ENCODE assay signal across 8 cellular contexts in the genomic region with DNA sequence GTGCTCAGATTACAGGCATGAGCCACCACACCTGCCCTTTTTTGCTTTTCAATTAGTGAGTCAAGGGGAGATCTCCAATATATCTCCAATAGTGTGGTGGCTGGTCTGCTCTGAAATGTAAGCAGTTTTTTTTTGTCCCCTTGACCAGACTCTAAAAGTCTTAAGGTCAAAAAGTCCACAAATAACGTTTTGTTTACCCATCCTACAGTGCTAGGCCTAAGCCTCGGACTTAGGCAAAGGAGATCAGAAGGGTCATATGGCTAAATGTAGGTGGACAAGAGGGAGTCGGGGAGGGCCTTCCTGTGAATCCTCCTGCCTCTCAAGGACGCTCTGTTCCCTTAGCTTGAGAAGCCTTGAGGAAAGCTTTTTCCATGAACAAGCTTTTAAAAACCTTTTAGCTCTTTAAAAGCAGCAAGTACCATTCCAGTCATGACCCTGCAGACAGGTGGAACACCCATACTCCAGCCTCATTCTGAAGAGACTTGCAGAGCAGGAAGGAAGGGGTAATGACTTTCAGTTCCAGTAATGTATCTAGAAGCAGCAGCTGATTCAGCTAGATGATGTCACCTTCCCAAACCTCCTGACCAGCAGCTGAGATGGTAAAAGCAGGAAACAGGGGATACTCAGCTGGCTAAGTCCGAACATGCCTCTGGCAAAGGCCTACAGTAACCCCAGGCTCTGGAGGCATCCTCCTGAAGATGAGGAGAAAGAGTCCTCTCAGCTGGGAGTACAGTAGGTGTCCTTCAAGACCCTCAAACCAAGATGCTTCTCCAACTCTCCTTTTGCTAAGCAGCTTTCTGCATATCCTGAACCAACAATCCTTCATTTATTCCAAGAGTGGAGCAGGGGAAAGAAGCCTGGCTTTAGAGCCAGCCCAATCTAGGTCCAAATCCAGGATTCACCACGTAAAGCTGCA. TPM values are rescaled to one million over a fixed set of nuclear protein-coding genes. Genes with fewer than 3 reads are reported as not detected.
DNase-seq lines count a peak whose midpoint lies in the region; ATAC-seq and TF ChIP-seq lines count a peak whose summit lies in the region.

No MANE protein-coding gene starts in this region.

- peaks cover 63% of the 10 kb centered on the region for H3K79me2 ChIP-seq in OCI-LY3 (ENCODE audit: low read length)

- H3K4me1 ChIP-seq in OCI-LY3 (ENCODE audit: low read length) (peaks cover 24% of the 10 kb centered on the region), left lung (peaks cover 45 to 93% of the 10 kb centered on the region in 2 donors)

- intact Hi-C loops in left lung (cut with DNase I): no loop called here

- peak overlapping the region; percentile 13; the same call in 1 of the 2 replicates for H3K9ac ChIP-seq in OCI-LY3 (ENCODE audit: low read length)

- H2AFZ ChIP-seq in OCI-LY3 (ENCODE audit: low read depth, low read length): no peak overlapping the region

- ATAC-seq in GM19043 (IDR thresholded peaks at IDR 0.05; ENCODE audit: low read depth, unreplicated experiment): peak; percentile 99
- ATAC-seq in HG03139 (IDR thresholded peaks at IDR 0.05; ENCODE audit: unreplicated experiment): peak; percentile 91
- ATAC-seq in left lung: peak; percentile 88

- DNase-seq in COR-L47 (lab: John Stamatoyannopoulos, UW): peak; percentile 8
- peak in 29 of 61 donors; percentile 7 to 53 (median 22) for DNase-seq in caudate nucleus (lab: John Stamatoyannopoulos, UW)
- DNase-seq in left lung: peak in 1 of 2 donors; percentile 83
- DNase-seq in substantia nigra (lab: John Stamatoyannopoulos, UW): peak in 36 of 49 donors; percentile 6 to 74 (median 40)
- no peak for DNase-seq in activated gamma-delta T cell treated with Interleukin-2 at 50 U/mL for 16 hours

- H3K4me2 ChIP-seq in OCI-LY3 (ENCODE audit: low read length): peak overlapping the region; percentile 66

- H3K36me3 ChIP-seq in OCI-LY3 (replicated peaks; ENCODE audit: low read depth, low read length) (peaks cover 25% of the 10 kb centered on the region), left lung (peaks cover 0 to 20% of the 10 kb centered on the region in 2 donors)

- H3K27ac ChIP-seq in OCI-LY3 (ENCODE audit: low read length): peak overlapping the region; percentile 33; the same call in 1 of the 2 replicates
- H3K27ac ChIP-seq in caudate nucleus (ENCODE audit: low read depth, low read length): peak overlapping the region; percentile 68
- H3K27ac ChIP-seq in left lung: peak overlapping the region; percentile 81 to 84
- H3K27ac ChIP-seq in substantia nigra (ENCODE audit: low read depth, low read length, poor library complexity, severe bottlenecking): peak overlapping the region; percentile 80

- peaks cover 40% of the 10 kb centered on the region for H4K20me1 ChIP-seq in OCI-LY3 (ENCODE audit: insufficient read depth, low read length)

- TF ChIP-seq CTCF in OCI-LY3 (IDR thresholded peaks at IDR 0.05; ENCODE audit: low read depth, low read length): no peak
- TF ChIP-seq CTCF in left lung (IDR thresholded peaks at IDR 0.05): no peak

- H3K9me3 ChIP-seq in OCI-LY3 (ENCODE audit: insufficient read depth, low read length): no peaks in the 10 kb centered on the region
- H3K9me3 ChIP-seq in left lung: no peaks in the 10 kb centered on the region

- no peaks in the 10 kb centered on the region for H3K27me3 ChIP-seq in OCI-LY3 (ENCODE audit: low read depth, low read length)
- no peaks in the 10 kb centered on the region for H3K27me3 ChIP-seq in left lung

- peak overlapping the region; percentile 25 for H3K4me3 ChIP-seq in OCI-LY3 (ENCODE audit: low read length)
- no peak overlapping the region for H3K4me3 ChIP-seq in left lung

RNA-seq across cellular contexts. Expression of gene BCL2L1, which starts 23.6 kb away (rescaled TPM):
- 100 to 1,000 TPM; 122 to 181 TPM for total RNA-seq in left lung

RNA-seq across cellular contexts. Expression of gene TPX2, which starts 40.0 kb away (rescaled TPM):
- 10 to 100 TPM in 1 of 2 donors, 1 to 10 TPM in 1; 5.1 to 16.5 TPM for total RNA-seq in left lung
